ENCODE assay signal across 8 cellular contexts in the genomic region with DNA sequence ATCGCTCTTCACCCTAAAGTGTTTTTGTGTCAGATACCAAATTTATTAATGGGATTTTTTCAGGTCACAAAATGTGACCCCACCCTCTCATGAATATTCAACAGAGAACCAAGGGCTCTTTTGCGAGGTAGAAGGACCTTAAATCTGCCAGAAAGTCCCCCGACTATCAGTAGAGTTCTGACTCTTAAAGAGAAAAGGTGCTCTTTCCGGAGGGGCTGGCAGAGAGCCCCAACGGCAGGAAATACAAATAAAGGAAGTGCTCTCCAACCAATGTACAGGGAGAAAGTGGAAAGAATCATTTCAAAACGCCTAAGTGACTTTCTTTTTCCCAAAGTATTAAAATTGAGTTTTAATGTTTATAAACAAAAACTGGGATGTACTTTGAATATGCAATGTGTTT.
A peak's percentile ranks its signal among the peaks of the same experiment; 100 is the strongest.
DNase-seq lines count a peak whose midpoint lies in the region; ATAC-seq, FAIRE-seq and TF ChIP-seq lines count a peak whose summit lies in the region.

No MANE protein-coding gene starts in this region.

- peak; percentile 49 to 77 (median 55) for DNase-seq in CD4-positive, alpha-beta memory T cell
- DNase-seq in MM.1S: no peak
- no peak for DNase-seq in adipocyte (ENCODE audit: low read depth)
- peak in 7 of 9 donors; percentile 34 to 68 (median 41) for DNase-seq in naive thymus-derived CD4-positive, alpha-beta T cell
- no peak for DNase-seq in frontal cortex (ENCODE audit: low spot score in 2 of 2)

- no peaks in the 10 kb centered on the region for H3K27me3 Mint-ChIP-seq in CD4-positive, alpha-beta memory T cell
- no peaks in the 10 kb centered on the region for H3K27me3 Mint-ChIP-seq in naive thymus-derived CD4-positive, alpha-beta T cell

- peaks cover 25% of the 10 kb centered on the region for H3K79me2 ChIP-seq in MM.1S (ENCODE audit: low read length)

- peak overlapping the region; percentile 57 for H3K4me2 ChIP-seq in MM.1S (ENCODE audit: low read depth, low read length)

- no peak overlapping the region for H2AFZ ChIP-seq in MM.1S (ENCODE audit: low read length)

- intact Hi-C loops in CD4-positive, alpha-beta memory T cell (cut with micrococcal nuclease): loop anchor here (10.0 kb wide), 1 partner anchor 428 kb away; no protein-coding TSS in a partner anchor
- intact Hi-C loops in naive thymus-derived CD4-positive, alpha-beta T cell (cut with micrococcal nuclease): loop anchor here in 1 of 2 donors (1.0 to 10.0 kb wide), 5 partner anchors 160 to 1982 kb away; a partner anchor contains a TSS

- H3K36me3 Mint-ChIP-seq in CD4-positive, alpha-beta memory T cell: peaks cover 0 to 12% of the 10 kb centered on the region in 2 donors
- no peaks in the 10 kb centered on the region for H3K36me3 Mint-ChIP-seq in naive thymus-derived CD4-positive, alpha-beta T cell

- H3K9me3 ChIP-seq in CD4-positive, alpha-beta memory T cell (ENCODE audit: control insufficient read depth in 1 of 2, low read length in 2 of 2): no peaks in the 10 kb centered on the region
- H3K9me3 ChIP-seq in MM.1S (replicated peaks; ENCODE audit: insufficient read depth, low read length): no peaks in the 10 kb centered on the region
- H3K9me3 ChIP-seq in adipocyte (ENCODE audit: control insufficient read depth, low read length): no peaks in the 10 kb centered on the region
- H3K9me3 ChIP-seq in naive thymus-derived CD4-positive, alpha-beta T cell (ENCODE audit: control insufficient read depth in 2 of 3, low read length in 3 of 3): no peaks in the 10 kb centered on the region

- H3K4me3 ChIP-seq in CD4-positive, alpha-beta memory T cell (ENCODE audit: low read length in 2 of 2): peak overlapping the region in 1 of 2 donors; percentile 83
- H3K4me3 ChIP-seq in MM.1S (ENCODE audit: low read length) (peak overlapping the region; percentile 77; the same call in 1 of the 2 replicates), adipocyte (ENCODE audit: low read length) (peak overlapping the region; percentile 18)
- peak overlapping the region; percentile 73 for H3K4me3 ChIP-seq in naive thymus-derived CD4-positive, alpha-beta T cell (ENCODE audit: low read length)

- peak overlapping the region in 6 of 7 donors; percentile 96 to 99 (median 98) for H3K27ac Mint-ChIP-seq in CD4-positive, alpha-beta memory T cell
- H3K27ac Mint-ChIP-seq in naive thymus-derived CD4-positive, alpha-beta T cell: peak overlapping the region in 7 of 9 donors; percentile 96 to 99 (median 98)

- H3K9me3 Mint-ChIP-seq in CD4-positive, alpha-beta memory T cell: no peaks in the 10 kb centered on the region
- H3K9me3 Mint-ChIP-seq in naive thymus-derived CD4-positive, alpha-beta T cell: peaks cover 0 to 4% (median 0%) of the 10 kb centered on the region in 11 donors

- peaks cover 26% of the 10 kb centered on the region for H3F3A ChIP-seq in MM.1S (ENCODE audit: insufficient read depth, low read length)

- H4K20me1 ChIP-seq in MM.1S (ENCODE audit: insufficient read depth, low read length): no peaks in the 10 kb centered on the region

- peak; percentile 23 for ATAC-seq in naive thymus-derived CD4-positive, alpha-beta T cell
- ATAC-seq in HG03175 (IDR thresholded peaks at IDR 0.05; ENCODE audit: unreplicated experiment) (no peak), GM19467 (IDR thresholded peaks at IDR 0.05; ENCODE audit: unreplicated experiment) (no peak), HG02970 (IDR thresholded peaks at IDR 0.05; ENCODE audit: low FRiP score, unreplicated experiment) (no peak)

- CTCF ChIA-PET in CD4-positive, alpha-beta memory T cell (lab: Charles Lee; ENCODE audit: partially characterized antibody): interaction anchor here (1.1 kb wide), 1 partner anchor 25 kb away, joined by 3 read pairs; no protein-coding TSS in a partner anchor
- CTCF ChIA-PET in naive thymus-derived CD4-positive, alpha-beta T cell (lab: Charles Lee): interaction anchor here (0.7 kb wide), 1 partner anchor 630 kb away, joined by 4 read pairs; no protein-coding TSS in a partner anchor

- H3K9ac ChIP-seq in MM.1S (ENCODE audit: low read length): 0 out of 2 replicates have a peak overlapping the region, but pooled peaks have one; percentile 95
- no peak overlapping the region for H3K9ac ChIP-seq in adipocyte (ENCODE audit: low read length)

- peaks cover 68% of the 10 kb centered on the region for H3K4me1 ChIP-seq in CD4-positive, alpha-beta memory T cell (ENCODE audit: insufficient read depth, low read length)
- H3K4me1 ChIP-seq in MM.1S (ENCODE audit: low read length): peaks cover 17% of the 10 kb centered on the region
- peaks cover 44% of the 10 kb centered on the region for H3K4me1 ChIP-seq in adipocyte (ENCODE audit: control insufficient read depth, insufficient read depth, low read length)
- H3K4me1 ChIP-seq in naive thymus-derived CD4-positive, alpha-beta T cell (ENCODE audit: control insufficient read depth in 2 of 2, insufficient read depth in 2 of 2, low read length in 2 of 2): peaks cover 56 to 59% of the 10 kb centered on the region in 2 donors

- H3K4me3 Mint-ChIP-seq in CD4-positive, alpha-beta memory T cell: peak overlapping the region; percentile 89 to 96 (median 94)
- peak overlapping the region in 9 of 10 donors; percentile 90 to 97 (median 95) for H3K4me3 Mint-ChIP-seq in naive thymus-derived CD4-positive, alpha-beta T cell

- POLR2A ChIA-PET in CD4-positive, alpha-beta memory T cell (lab: Charles Lee; ENCODE audit: partially characterized antibody): interaction anchor here (0.7 to 2.5 kb wide), 2 partner anchors 15 to 64 kb away, joined by 3 to 11 read pairs; no protein-coding TSS in a partner anchor
- POLR2A ChIA-PET in naive thymus-derived CD4-positive, alpha-beta T cell (lab: Charles Lee): interaction anchor here (0.9 to 1.3 kb wide), 3 partner anchors 8 to 55 kb away, joined by 3 to 4 read pairs (median 3); no protein-coding TSS in a partner anchor

- no peaks in the 10 kb centered on the region for H3K27me3 ChIP-seq in CD4-positive, alpha-beta memory T cell (ENCODE audit: insufficient read depth, low read length)
- H3K27me3 ChIP-seq in MM.1S (replicated peaks; ENCODE audit: insufficient read depth, low read length) (no peaks in the 10 kb centered on the region), adipocyte (replicated peaks; ENCODE audit: control insufficient read depth, insufficient read depth, low read length) (no peaks in the 10 kb centered on the region)
- H3K27me3 ChIP-seq in naive thymus-derived CD4-positive, alpha-beta T cell (ENCODE audit: control insufficient read depth in 2 of 2, insufficient read depth in 2 of 2, low read length in 2 of 2): no peaks in the 10 kb centered on the region

- no peaks in the 10 kb centered on the region for H3K9me2 ChIP-seq in MM.1S (replicated peaks; ENCODE audit: insufficient read depth, low read length)

- H3K27ac ChIP-seq in CD4-positive, alpha-beta memory T cell (ENCODE audit: low read depth, low read length): peak overlapping the region; percentile 84
- H3K27ac ChIP-seq in MM.1S (ENCODE audit: low read length): no peak overlapping the region
- H3K27ac ChIP-seq in naive thymus-derived CD4-positive, alpha-beta T cell (ENCODE audit: low read depth, low read length): peak overlapping the region; percentile 92

- TF ChIP-seq CTCF in MM.1S (IDR thresholded peaks at IDR 0.05; ENCODE audit: low read length): no peak

- peaks cover 50 to 66% (median 54%) of the 10 kb centered on the region in 4 donors for H3K4me1 Mint-ChIP-seq in CD4-positive, alpha-beta memory T cell
- peaks cover 47 to 69% (median 67%) of the 10 kb centered on the region in 7 donors for H3K4me1 Mint-ChIP-seq in naive thymus-derived CD4-positive, alpha-beta T cell

- no peak for FAIRE-seq in frontal cortex (lab: Jason Lieb, UNC)

- no peaks in the 10 kb centered on the region for H3K36me3 ChIP-seq in CD4-positive, alpha-beta memory T cell (ENCODE audit: insufficient read depth, low read length)
- H3K36me3 ChIP-seq in MM.1S (replicated peaks; ENCODE audit: insufficient read depth, low read length) (no peaks in the 10 kb centered on the region), adipocyte (ENCODE audit: control insufficient read depth, insufficient read depth, low read length, severe bottlenecking) (no peaks in the 10 kb centered on the region)
- peaks cover 0 to 4% (median 0%) of the 10 kb centered on the region in 3 experiments for H3K36me3 ChIP-seq in naive thymus-derived CD4-positive, alpha-beta T cell (ENCODE audit: control insufficient read depth in 2 of 3, insufficient read depth in 3 of 3, low read length in 3 of 3)

Comparison
In these comparisons a context has a peak if more than half of its experiments do, and no peak if none do; other contexts are left out.
1. DNase-seq: peak in CD4-positive, alpha-beta memory T cell (5 of 5) and naive thymus-derived CD4-positive, alpha-beta T cell (7 of 9); none in MM.1S (single experiment), adipocyte (single experiment) and frontal cortex (0 of 2).